Comparison of ENCODE assay signal across 1 cellular context in the genomic region with DNA sequence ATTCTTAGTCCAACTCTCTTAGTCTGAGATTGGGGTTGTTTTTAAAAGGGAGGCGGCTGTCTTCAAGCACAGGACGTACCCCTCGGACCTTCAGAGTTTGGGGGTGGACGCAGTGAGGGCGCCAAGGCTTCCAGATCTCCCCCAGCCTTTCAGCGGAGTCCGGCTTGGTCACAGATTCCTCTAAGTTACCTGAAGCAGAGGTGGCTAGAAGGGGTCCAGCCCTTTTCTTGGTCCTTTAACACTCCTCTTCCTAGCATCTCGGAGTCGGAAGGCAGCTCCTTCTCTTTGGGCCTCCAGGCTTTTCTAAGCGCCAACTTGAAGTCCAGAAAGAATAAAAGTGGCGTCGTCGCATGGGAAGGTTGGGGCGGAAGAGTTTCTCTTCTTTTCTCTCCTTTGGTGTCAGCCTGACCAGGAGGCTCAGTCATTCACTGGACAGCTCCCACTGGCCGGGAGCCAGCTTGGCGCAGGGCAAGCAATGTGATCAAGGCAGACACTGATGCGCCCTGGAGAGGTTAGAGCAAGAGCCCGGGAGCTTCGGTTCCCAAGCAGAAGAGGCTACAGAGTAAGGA.
TF ChIP-seq lines count a peak whose summit lies in the region.

No MANE protein-coding gene starts in this region.

TF ChIP-seq in GM23338, 12 proteins besides CTCF, POLR2A, EP300 and RAD21 (continued from another document):
- TF ChIP-seq, protein P1, sequence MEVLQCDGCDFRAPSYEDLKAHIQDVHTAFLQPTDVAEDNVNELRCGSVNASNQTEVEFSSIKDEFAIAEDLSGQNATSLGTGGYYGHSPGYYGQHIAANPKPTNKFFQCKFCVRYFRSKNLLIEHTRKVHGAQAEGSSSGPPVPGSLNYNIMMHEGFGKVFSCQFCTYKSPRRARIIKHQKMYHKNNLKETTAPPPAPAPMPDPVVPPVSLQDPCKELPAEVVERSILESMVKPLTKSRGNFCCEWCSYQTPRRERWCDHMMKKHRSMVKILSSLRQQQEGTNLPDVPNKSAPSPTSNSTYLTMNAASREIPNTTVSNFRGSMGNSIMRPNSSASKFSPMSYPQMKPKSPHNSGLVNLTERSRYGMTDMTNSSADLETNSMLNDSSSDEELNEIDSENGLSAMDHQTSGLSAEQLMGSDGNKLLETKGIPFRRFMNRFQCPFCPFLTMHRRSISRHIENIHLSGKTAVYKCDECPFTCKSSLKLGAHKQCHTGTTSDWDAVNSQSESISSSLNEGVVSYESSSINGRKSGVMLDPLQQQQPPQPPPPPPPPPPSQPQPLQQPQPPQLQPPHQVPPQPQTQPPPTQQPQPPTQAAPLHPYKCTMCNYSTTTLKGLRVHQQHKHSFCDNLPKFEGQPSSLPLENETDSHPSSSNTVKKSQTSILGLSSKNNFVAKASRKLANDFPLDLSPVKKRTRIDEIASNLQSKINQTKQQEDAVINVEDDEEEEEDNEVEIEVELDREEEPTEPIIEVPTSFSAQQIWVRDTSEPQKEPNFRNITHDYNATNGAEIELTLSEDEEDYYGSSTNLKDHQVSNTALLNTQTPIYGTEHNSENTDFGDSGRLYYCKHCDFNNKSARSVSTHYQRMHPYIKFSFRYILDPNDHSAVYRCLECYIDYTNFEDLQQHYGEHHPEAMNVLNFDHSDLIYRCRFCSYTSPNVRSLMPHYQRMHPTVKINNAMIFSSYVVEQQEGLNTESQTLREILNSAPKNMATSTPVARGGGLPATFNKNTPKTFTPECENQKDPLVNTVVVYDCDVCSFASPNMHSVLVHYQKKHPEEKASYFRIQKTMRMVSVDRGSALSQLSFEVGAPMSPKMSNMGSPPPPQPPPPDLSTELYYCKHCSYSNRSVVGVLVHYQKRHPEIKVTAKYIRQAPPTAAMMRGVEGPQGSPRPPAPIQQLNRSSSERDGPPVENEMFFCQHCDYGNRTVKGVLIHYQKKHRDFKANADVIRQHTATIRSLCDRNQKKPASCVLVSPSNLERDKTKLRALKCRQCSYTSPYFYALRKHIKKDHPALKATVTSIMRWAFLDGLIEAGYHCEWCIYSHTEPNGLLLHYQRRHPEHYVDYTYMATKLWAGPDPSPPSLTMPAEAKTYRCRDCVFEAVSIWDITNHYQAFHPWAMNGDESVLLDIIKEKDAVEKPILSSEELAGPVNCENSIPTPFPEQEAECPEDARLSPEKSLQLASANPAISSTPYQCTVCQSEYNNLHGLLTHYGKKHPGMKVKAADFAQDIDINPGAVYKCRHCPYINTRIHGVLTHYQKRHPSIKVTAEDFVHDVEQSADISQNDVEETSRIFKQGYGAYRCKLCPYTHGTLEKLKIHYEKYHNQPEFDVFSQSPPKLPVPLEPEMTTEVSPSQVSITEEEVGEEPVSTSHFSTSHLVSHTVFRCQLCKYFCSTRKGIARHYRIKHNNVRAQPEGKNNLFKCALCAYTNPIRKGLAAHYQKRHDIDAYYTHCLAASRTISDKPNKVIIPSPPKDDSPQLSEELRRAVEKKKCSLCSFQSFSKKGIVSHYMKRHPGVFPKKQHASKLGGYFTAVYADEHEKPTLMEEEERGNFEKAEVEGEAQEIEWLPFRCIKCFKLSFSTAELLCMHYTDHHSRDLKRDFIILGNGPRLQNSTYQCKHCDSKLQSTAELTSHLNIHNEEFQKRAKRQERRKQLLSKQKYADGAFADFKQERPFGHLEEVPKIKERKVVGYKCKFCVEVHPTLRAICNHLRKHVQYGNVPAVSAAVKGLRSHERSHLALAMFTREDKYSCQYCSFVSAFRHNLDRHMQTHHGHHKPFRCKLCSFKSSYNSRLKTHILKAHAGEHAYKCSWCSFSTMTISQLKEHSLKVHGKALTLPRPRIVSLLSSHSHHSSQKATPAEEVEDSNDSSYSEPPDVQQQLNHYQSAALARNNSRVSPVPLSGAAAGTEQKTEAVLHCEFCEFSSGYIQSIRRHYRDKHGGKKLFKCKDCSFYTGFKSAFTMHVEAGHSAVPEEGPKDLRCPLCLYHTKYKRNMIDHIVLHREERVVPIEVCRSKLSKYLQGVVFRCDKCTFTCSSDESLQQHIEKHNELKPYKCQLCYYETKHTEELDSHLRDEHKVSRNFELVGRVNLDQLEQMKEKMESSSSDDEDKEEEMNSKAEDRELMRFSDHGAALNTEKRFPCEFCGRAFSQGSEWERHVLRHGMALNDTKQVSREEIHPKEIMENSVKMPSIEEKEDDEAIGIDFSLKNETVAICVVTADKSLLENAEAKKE (CRISPR knock-in tag; IDR thresholded peaks at IDR 0.05): no peak
TF ChIP-seq in GM23338: peak in this region for 1.
